In genomic region chr17:17846645-17847044, GRCh38 we compare ENCODE assay signal across 34 cellular contexts. TPM values are rescaled to one million over a fixed set of nuclear protein-coding genes. Genes with fewer than 3 reads are reported as not detected.
DNase-seq lines count a peak whose midpoint lies in the region; ATAC-seq, FAIRE-seq and TF ChIP-seq lines count a peak whose summit lies in the region.
"Had no signal": no experiment of that assay in that cellular context is flagged by ENCODE, and none has a peak within 500 bp of the region (broad histone marks: within the 10 kb centered on the region; RNA-seq: fewer than 3 reads in every experiment).

No MANE protein-coding gene starts in this region.

- H3K9me3 ChIP-seq in H1 (ENCODE audit: insufficient read depth in 2 of 2, low read depth in 1 of 2, low read length in 1 of 2) = no peaks in the 10 kb centered on the region
- H3K9me3 ChIP-seq in tibial nerve = no peaks in the 10 kb centered on the region
- H3K9me3 ChIP-seq: A549, left ventricle myocardium inferior, neutrophil, right lobe of liver, spleen, stomach, tibial artery had no signal

- H3K4me3 ChIP-seq in H1 (ENCODE audit: extremely low read depth in 1 of 4, insufficient read depth in 2 of 4, low read depth in 3 of 4, low read length in 4 of 4) (no peak overlapping the region), tibial nerve (no peak overlapping the region)
- H3K4me3 ChIP-seq: A549, coronary artery, GM12878, left ventricle myocardium inferior, right lobe of liver, spleen, stomach, tibial artery had no signal

- peak overlapping the region; percentile 59; the same call in 1 of the 2 replicates for H2AK5ac ChIP-seq in H1 (ENCODE audit: low read depth, low read length)

- peaks cover 8% of the 10 kb centered on the region for H3K36me3 Mint-ChIP-seq in T-helper 2 cell treated with Interferon-gamma antibody and Interleukin-4, amounts not matched to agents 5 μg/mL and 100 μg/mL, for 36 hours (ENCODE audit: low read depth)
- H3K36me3 Mint-ChIP-seq: activated naive CD8-positive, alpha-beta T cell had no signal

- no peaks in the 10 kb centered on the region for H3K79me2 ChIP-seq in H1 (ENCODE audit: control insufficient read depth in 1 of 2, insufficient read depth in 2 of 2, low read length in 2 of 2)

- TF ChIP-seq POLR2A in H1 (IDR thresholded peaks at IDR 0.05; ENCODE audit: control extremely low read depth in 1 of 2, low read depth in 2 of 2, low read length in 2 of 2) (no peak), tibial nerve (IDR thresholded peaks at IDR 0.05) (no peak), GM12892 (IDR thresholded peaks at IDR 0.05; ENCODE audit: low read depth, low read length) (no peak)

- H4K5ac ChIP-seq in H1 (ENCODE audit: insufficient read length, low read depth, low read length) = no peak overlapping the region

- H2BK5ac ChIP-seq in H1 (ENCODE audit: low read depth, low read length) = no peak overlapping the region

- FAIRE-seq in H1 (lab: Jason Lieb, UNC) (no peak), GM12892 (lab: Jason Lieb, UNC) (no peak)
- FAIRE-seq: A549, astrocyte, GM12878, H54, keratinocyte had no signal

- H3K79me1 ChIP-seq in H1 (ENCODE audit: low read depth, low read length) = no peaks in the 10 kb centered on the region

- no peak overlapping the region for H2AFZ ChIP-seq in H1 (ENCODE audit: low read length)

- H3K27ac ChIP-seq in H1 (ENCODE audit: low read depth, low read length) (no peak overlapping the region), tibial nerve (peak overlapping the region in 3 of 4 donors; percentile 84 to 100 (median 95))
- H3K27ac ChIP-seq: HL-60, left ventricle myocardium inferior, neutrophil, right lobe of liver had no signal

- H3K4me1 Mint-ChIP-seq in T-helper 2 cell treated with Interferon-gamma antibody and Interleukin-4, amounts not matched to agents 5 μg/mL and 100 μg/mL, for 36 hours (ENCODE audit: low read depth) = peaks cover 48% of the 10 kb centered on the region
- peaks cover 68% of the 10 kb centered on the region for H3K4me1 Mint-ChIP-seq in stimulated activated naive CD8-positive, alpha-beta T cell treated with anti-CD3 and anti-CD28 coated beads, Interleukin-15, amount 100 ng/mL, for 72 hours

- H3K36me3 ChIP-seq in H1 (ENCODE audit: control insufficient read depth in 2 of 4, insufficient read depth in 4 of 4, low read length in 3 of 4) = no peaks in the 10 kb centered on the region
- peaks cover 0 to 31% (median 0%) of the 10 kb centered on the region in 3 donors for H3K36me3 ChIP-seq in tibial nerve
- H3K36me3 ChIP-seq: right lobe of liver had no signal

- no peak overlapping the region for H3K23ac ChIP-seq in H1 (ENCODE audit: insufficient read length)

- no peak overlapping the region for H2BK120ac ChIP-seq in H1 (replicated peaks; ENCODE audit: low read depth, low read length)

- no peak overlapping the region for H3K4me2 ChIP-seq in H1 (ENCODE audit: insufficient read depth in 1 of 2, low read depth in 2 of 2, low read length in 2 of 2)
- H3K4me2 ChIP-seq: A549 had no signal

- no peaks in the 10 kb centered on the region for H3K27me3 Mint-ChIP-seq in T-helper 2 cell treated with Interferon-gamma antibody and Interleukin-4, amounts not matched to agents 5 μg/mL and 100 μg/mL, for 36 hours (ENCODE audit: low read depth)
- no peaks in the 10 kb centered on the region for H3K27me3 Mint-ChIP-seq in stimulated activated naive CD8-positive, alpha-beta T cell treated with anti-CD3 and anti-CD28 coated beads, Interleukin-15, amount 100 ng/mL, for 72 hours
- H3K27me3 Mint-ChIP-seq: activated naive CD8-positive, alpha-beta T cell; activated T-helper 17 cell treated with anti-CD3 and anti-CD28 coated beads, Interleukin-2, amount 50 U/mL, for 72 hours; CD8-positive, alpha-beta memory T cell; progenitor cell of endocrine pancreas had no signal

- H3K9me3 Mint-ChIP-seq in T-helper 2 cell treated with Interferon-gamma antibody and Interleukin-4, amounts not matched to agents 5 μg/mL and 100 μg/mL, for 36 hours = no peaks in the 10 kb centered on the region
- no peaks in the 10 kb centered on the region for H3K9me3 Mint-ChIP-seq in stimulated activated naive CD8-positive, alpha-beta T cell treated with anti-CD3 and anti-CD28 coated beads, Interleukin-15, amount 100 ng/mL, for 72 hours
- H3K9me3 Mint-ChIP-seq: activated T-helper 17 cell treated with anti-CD3 and anti-CD28 coated beads, Interleukin-2, amount 50 U/mL, for 72 hours; CD8-positive, alpha-beta memory T cell had no signal

- H3K4ac ChIP-seq in H1 (replicated peaks; ENCODE audit: insufficient read length, low read depth, low read length) = no peak overlapping the region

- H2BK12ac ChIP-seq in H1 (ENCODE audit: low read depth, low read length) = peak overlapping the region; percentile 81; the same call in 1 of the 2 replicates

- no peak overlapping the region; the same call in 1 of the 2 replicates for H4K8ac ChIP-seq in H1 (ENCODE audit: extremely low read depth, insufficient read depth, low read length)

- peak overlapping the region; percentile 55 for H2BK15ac ChIP-seq in H1 (ENCODE audit: low read length)

- H3K4me1 ChIP-seq in H1 (replicated peaks in 1 of 4; ENCODE audit: control insufficient read depth in 3 of 4, insufficient read depth in 4 of 4, low read length in 3 of 4) (peaks cover 0 to 33% (median 19%) of the 10 kb centered on the region in 4 experiments; a peak in 6 of 7 replicates), tibial nerve (peaks cover 9 to 62% (median 39%) of the 10 kb centered on the region in 4 donors)

- 95% methylated on average over 8 of the region's 8 CpGs; no CpG with 5 or more reads in 1 of the 2 experiments for WGBS in H1 (ENCODE audit: extremely low coverage in 1 of 2, insufficient coverage in 1 of 2, insufficient read length in 1 of 2, insufficient replicate concordance in 2 of 2, low coverage in 1 of 2, low lambda C conversion rate in 2 of 2, missing lambda C conversion rate in 1 of 2), 2 experiments
- WGBS in tibial nerve, 2 donors = 73 to 80% methylated on average over 2 to 5 of the region's 8 CpGs

- H3K27me3 ChIP-seq in H1 (replicated peaks in 1 of 4; ENCODE audit: control insufficient read depth in 3 of 4, extremely low read depth in 1 of 4, insufficient read depth in 3 of 4, low read length in 3 of 4) (no peaks in the 10 kb centered on the region; a peak in 1 of 7 replicates), tibial nerve (no peaks in the 10 kb centered on the region)
- H3K27me3 ChIP-seq: neutrophil, right lobe of liver, spleen, stomach, tibial artery had no signal

- no peak for DNase-seq in T-helper 2 cell treated with Interferon-gamma antibody and Interleukin-4, amounts not matched to agents 5 μg/mL and 100 μg/mL, for 36 hours (ENCODE audit: low spot score)
- DNase-seq in T-helper 2 cell (no peak), H1 (ENCODE audit: low read depth in 1 of 2, low spot score in 2 of 2) (no peak), tibial nerve (ENCODE audit: low spot score in 2 of 2) (no peak), GM12892 (ENCODE audit: insufficient read length) (no peak)
- DNase-seq in stimulated activated naive CD8-positive, alpha-beta T cell treated with anti-CD3 and anti-CD28 coated beads, Interleukin-15, Interleukin-2, amounts not matched to agents 100 U/mL and 50 U/mL, for 24 hours = peak; percentile 4
- DNase-seq in stimulated activated naive CD8-positive, alpha-beta T cell treated with anti-CD3 and anti-CD28 coated beads, Interleukin-15, amount 100 ng/mL, for 72 hours = no peak
- no peak for DNase-seq in activated T-cell treated with anti-CD3 and anti-CD28 coated beads, Interleukin-2, amount 50 U/mL, for 48 hours
- DNase-seq: activated CD4-positive, alpha-beta T cell treated with anti-CD3 and anti-CD28 coated beads, Interleukin-2, amount 50 U/mL, for 48 hours; activated CD8-positive, alpha-beta memory T cell treated with anti-CD3 and anti-CD28 coated beads, Interleukin-2, amount 50 U/mL, for 4 hours; CD8-positive, alpha-beta memory T cell; glutamatergic neuron; KBM-7; left ventricle myocardium inferior; NCI-H2029; NCI-H226; NCI-H69; right lobe of liver; Right ventricle myocardium superior; spleen; stimulated activated CD4-positive, alpha-beta T cell treated with anti-CD3 and anti-CD28 coated beads, Interleukin-2, amount 100 ng/mL, for 24 hours; stomach; tibial artery had no signal

- peaks cover 0 to 1% of the 10 kb centered on the region in 2 experiments for H4K20me1 ChIP-seq in H1 (replicated peaks in 1 of 2; ENCODE audit: control insufficient read depth in 1 of 2, insufficient read depth in 2 of 2, low read length in 2 of 2)

- peak overlapping the region; percentile 57 for H3K27ac Mint-ChIP-seq in T-helper 2 cell treated with Interferon-gamma antibody and Interleukin-4, amounts not matched to agents 5 μg/mL and 100 μg/mL, for 36 hours
- peak overlapping the region in 1 of 2 donors; percentile 42 for H3K27ac Mint-ChIP-seq in stimulated activated naive CD8-positive, alpha-beta T cell treated with anti-CD3 and anti-CD28 coated beads, Interleukin-15, amount 100 ng/mL, for 72 hours
- H3K27ac Mint-ChIP-seq: activated T-helper 17 cell treated with anti-CD3 and anti-CD28 coated beads, Interleukin-2, amount 50 U/mL, for 72 hours; progenitor cell of endocrine pancreas had no signal

- no peak overlapping the region for H3K9ac ChIP-seq in H1 (replicated peaks in 1 of 4; ENCODE audit: extremely low read depth in 1 of 4, low read depth in 3 of 4, low read length in 3 of 4)

- ATAC-seq in stimulated activated naive CD8-positive, alpha-beta T cell treated with anti-CD3 and anti-CD28 coated beads, Interleukin-15, Interleukin-2, amounts not matched to agents 100 U/mL and 50 U/mL, for 24 hours = no peak
- no peak for ATAC-seq in stimulated activated naive CD8-positive, alpha-beta T cell treated with anti-CD3 and anti-CD28 coated beads, Interleukin-15, amount 100 ng/mL, for 72 hours
- ATAC-seq: A549; activated T-helper 17 cell treated with anti-CD3 and anti-CD28 coated beads, Interleukin-2, amount 50 U/mL, for 72 hours; GM12878; right lobe of liver had no signal

- no peaks in the 10 kb centered on the region for H3K23me2 ChIP-seq in H1 (ENCODE audit: low read depth, low read length)

- POLR2A ChIA-PET in H1 (lab: Charles Lee; ENCODE audit: partially characterized antibody) = interaction anchor here (1.0 to 7.6 kb wide), 6 partner anchors 10 to 72 kb away, joined by 3 to 44 read pairs (median 4); partner anchors contain the start of gene SREBF1

- H4K91ac ChIP-seq in H1 (replicated peaks; ENCODE audit: insufficient read length, low read length) = peak overlapping the region; percentile 8

- H3K4me3 Mint-ChIP-seq in T-helper 2 cell treated with Interferon-gamma antibody and Interleukin-4, amounts not matched to agents 5 μg/mL and 100 μg/mL, for 36 hours = no peak overlapping the region
- H3K4me3 Mint-ChIP-seq in stimulated activated naive CD8-positive, alpha-beta T cell treated with anti-CD3 and anti-CD28 coated beads, Interleukin-15, amount 100 ng/mL, for 72 hours = no peak overlapping the region
- H3K4me3 Mint-ChIP-seq: activated naive CD8-positive, alpha-beta T cell; activated T-helper 17 cell treated with anti-CD3 and anti-CD28 coated beads, Interleukin-2, amount 50 U/mL, for 72 hours had no signal

- TF ChIP-seq RAD21 in H1 (IDR thresholded peaks at IDR 0.05 in 1 of 2, conservative IDR thresholded peaks at IDR 0.05 in 1 of 2; ENCODE audit: low read depth in 2 of 2, low read length in 2 of 2) = no peak

- H3K14ac ChIP-seq in H1 (ENCODE audit: insufficient read length) = no peak overlapping the region

- H3K18ac ChIP-seq in H1 (ENCODE audit: extremely low read depth, low read length) = no peak overlapping the region; the same call in 1 of the 2 replicates

- CTCF ChIA-PET in H1 (lab: Charles Lee; ENCODE audit: partially characterized antibody) = interaction anchor here (0.5 to 5.9 kb wide), 12 partner anchors 7 to 185 kb away, joined by 3 to 44 read pairs (median 4); no protein-coding TSS in a partner anchor

- no peak for TF ChIP-seq CTCF in H1 (IDR thresholded peaks at IDR 0.05; ENCODE audit: control extremely low read depth in 1 of 3, insufficient read depth in 1 of 3, low read depth in 1 of 3, low read length in 3 of 3)
- no peak for TF ChIP-seq CTCF in tibial nerve (IDR thresholded peaks at IDR 0.05)

- no peak for TF ChIP-seq EP300 in H1 (IDR thresholded peaks at IDR 0.05; ENCODE audit: borderline replicate concordance in 1 of 2, low read depth in 2 of 2, low read length in 2 of 2)
- TF ChIP-seq EP300 in tibial nerve (IDR thresholded peaks at IDR 0.05) = no peak

- H3K56ac ChIP-seq in H1 (replicated peaks; ENCODE audit: insufficient read length, low read depth, low read length) = no peak overlapping the region

- peak overlapping the region; percentile 29; the same call in 1 of the 2 replicates for H2BK20ac ChIP-seq in H1 (ENCODE audit: low read length)

RNA-seq across cellular contexts. Expression of gene SREBF1, which starts 9.9 kb away (rescaled TPM):
- 69.9 and 70.8 TPM in 2 replicates for total RNA-seq in H1 (2021; fragmentation: NEBNext Ultra II Directional; extraction: Animal tissue kit (Norgen Biotek cat#: 25700))
- 28.6 and 64.6 TPM in 2 replicates for polyA plus RNA-seq in H1 (2011; rRNA removed)
- polyA plus RNA-seq in H1 (2011; cell fraction: cytosol; rRNA removed) = 34.1 TPM
- 270 TPM for polyA plus RNA-seq in H1 (2011; cell fraction: nucleus; rRNA removed)
- 45.2 to 64.7 TPM (median 53.7 TPM) in 4 replicates for polyA plus RNA-seq in H1 (2012, experiment 1 of 2)
- polyA plus RNA-seq in H1 (2012, experiment 2 of 2) = 36.4 TPM
- 88.4 TPM for polyA plus RNA-seq in H1 (2013, experiment 1 of 2)
- 76.5 TPM for polyA plus RNA-seq in H1 (2013, experiment 2 of 2)
- 21.0 and 35.5 TPM in 2 replicates for polyA minus RNA-seq in H1 (2011; rRNA and poly(A)+ RNA removed)
- 60.1 TPM for polyA minus RNA-seq in H1 (2011; cell fraction: cytosol; rRNA and poly(A)+ RNA removed)
- 90.1 TPM for polyA minus RNA-seq in H1 (2011; cell fraction: nucleus; rRNA and poly(A)+ RNA removed)
- 100 to 1,000 TPM; 115 to 253 (median 191) TPM for total RNA-seq in tibial nerve
- 14.3 TPM for polyA plus RNA-seq in GM12892 (2012; ENCODE audit: missing spikeins)
